In the genomic region with DNA sequence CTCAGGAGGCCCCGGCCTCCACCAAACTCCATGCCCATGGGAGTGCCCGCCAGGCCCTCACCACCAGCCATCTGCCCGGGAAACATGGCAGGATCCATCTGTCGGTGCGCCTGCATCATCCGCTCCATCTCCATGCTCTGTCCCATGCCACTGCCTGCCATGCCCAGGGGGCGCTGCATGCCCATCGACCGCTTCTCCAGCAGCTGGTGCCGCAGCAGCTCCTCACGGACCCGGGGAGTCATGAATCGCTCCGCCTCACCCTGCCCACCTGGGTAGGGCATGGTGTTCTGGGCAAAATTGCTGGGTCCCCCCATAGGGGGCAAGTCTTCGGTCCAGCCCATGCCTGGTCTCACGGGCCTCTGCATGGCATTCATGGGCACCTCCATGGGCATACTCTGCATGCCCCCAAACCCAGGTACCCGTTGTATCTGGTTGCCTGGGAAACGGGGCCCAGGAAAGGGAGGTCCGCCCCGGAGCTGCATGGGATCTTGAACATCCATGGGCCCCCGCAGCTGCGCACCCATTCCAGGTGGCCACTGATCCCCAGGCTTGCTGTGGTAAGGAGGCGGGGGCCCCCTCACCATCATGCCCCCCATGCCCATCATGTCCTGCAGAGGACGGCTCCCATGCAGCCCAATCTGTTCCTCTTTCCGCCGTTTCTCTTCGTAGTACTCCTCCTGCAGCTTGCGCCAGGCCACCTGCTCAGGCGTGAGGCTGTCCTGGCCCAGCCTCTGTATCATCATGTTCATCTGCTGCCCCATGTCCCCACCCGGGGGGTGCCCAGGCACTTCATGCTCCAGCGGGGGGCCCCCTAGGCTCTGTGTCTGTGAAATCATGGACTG, we compare ENCODE assay signal across 15 cellular contexts. TPM values are rescaled to one million over a fixed set of nuclear protein-coding genes. Genes with fewer than 3 reads are reported as not detected.
A peak's percentile ranks its signal among the peaks of the same experiment; 100 is the strongest.
DNase-seq lines count a peak whose midpoint lies in the region; ATAC-seq and TF ChIP-seq lines count a peak whose summit lies in the region.
"Had no signal": no experiment of that assay in that cellular context is flagged by ENCODE, and none has a peak within 500 bp of the region (broad histone marks: within the 10 kb centered on the region; RNA-seq: fewer than 3 reads in every experiment).

No MANE protein-coding gene starts in this region.

- DNase-seq in Right ventricle myocardium inferior (ENCODE audit: missing footprints) (peak; percentile 65), cardiac septum (ENCODE audit: low spot score) (no peak), T-cell (peak in 1 of 34 experiments; percentile 27), fibroblast of lung (ENCODE audit: low read depth in 2 of 2) (peak in 1 of 2 donors; percentile 20), LoVo (ENCODE audit: low spot score) (no peak)
- DNase-seq: activated CD8-positive, alpha-beta memory T cell treated with anti-CD3 and anti-CD28 coated beads for 24 hours; amniotic stem cell; effector memory CD4-positive, alpha-beta T cell; hypothalamus; stimulated activated CD4-positive, alpha-beta T cell treated with anti-CD3 and anti-CD28 coated beads, Interleukin-1b, Interleukin-23, amount 100 ng/mL, for 48 hours had no signal

- H3K27ac Mint-ChIP-seq in T-cell, result peak overlapping the region in 1 of 2 donors; percentile 67
- H3K27ac Mint-ChIP-seq in stimulated activated memory B cell treated with anti-CD40 and anti-IgM and Interleukin-4, amounts not matched to agents 10 μg/mL and 1 μg/mL and 100 μg/mL, for 72 hours, result peak overlapping the region; percentile 46

- peak; percentile 8 to 10 for TF ChIP-seq CTCF in fibroblast of lung (conservative IDR thresholded peaks at IDR 0.05 in 1 of 2, IDR thresholded peaks at IDR 0.05 in 1 of 2; ENCODE audit: low read depth in 1 of 2, low read length in 2 of 2)

- POLR2A ChIA-PET in T-cell (lab: Charles Lee), result interaction anchor here in 1 of 2 donors (0.6 kb wide), 1 partner anchor 32 kb away, joined by 4 read pairs; no protein-coding TSS in a partner anchor

- no peak overlapping the region for H3K4me3 ChIP-seq in fibroblast of lung (replicated peaks in 1 of 4; ENCODE audit: control extremely low read depth in 1 of 4, insufficient read depth in 1 of 4, low read depth in 3 of 4, low read length in 4 of 4)

- H3K27me3 Mint-ChIP-seq in T-cell, result no peaks in the 10 kb centered on the region
- H3K27me3 Mint-ChIP-seq in stimulated activated memory B cell treated with anti-CD40 and anti-IgM and Interleukin-4, amounts not matched to agents 10 μg/mL and 1 μg/mL and 100 μg/mL, for 72 hours, result no peaks in the 10 kb centered on the region

- H3K9me3 ChIP-seq in fibroblast of lung (ENCODE audit: control insufficient read depth, insufficient read depth, low read depth, low read length), result no peaks in the 10 kb centered on the region

- H3K4me3 Mint-ChIP-seq in T-cell, result no peak overlapping the region
- no peak overlapping the region for H3K4me3 Mint-ChIP-seq in stimulated activated memory B cell treated with anti-CD40 and anti-IgM and Interleukin-4, amounts not matched to agents 10 μg/mL and 1 μg/mL and 100 μg/mL, for 72 hours

- peaks cover 39% of the 10 kb centered on the region for H3K36me3 ChIP-seq in fibroblast of lung (ENCODE audit: control insufficient read depth, insufficient read depth, low read length)

- no peaks in the 10 kb centered on the region for H3K27me3 ChIP-seq in fibroblast of lung (ENCODE audit: control insufficient read depth, insufficient read depth, low read length)

- H3K36me3 Mint-ChIP-seq in T-cell, result peaks cover 33% of the 10 kb centered on the region
- peaks cover 37% of the 10 kb centered on the region for H3K36me3 Mint-ChIP-seq in stimulated activated memory B cell treated with anti-CD40 and anti-IgM and Interleukin-4, amounts not matched to agents 10 μg/mL and 1 μg/mL and 100 μg/mL, for 72 hours

- ATAC-seq in Right ventricle myocardium inferior, result no peak
- ATAC-seq in T-cell (replicated peaks in 1 of 4), result peak in 3 of 4 experiments; percentile 5 to 21 (median 6)
- ATAC-seq in stimulated activated memory B cell treated with anti-CD40 and anti-IgM and Interleukin-4, amounts not matched to agents 10 μg/mL and 1 μg/mL and 100 μg/mL, for 72 hours, result no peak
- no peak for ATAC-seq in HG03045 (IDR thresholded peaks at IDR 0.05; ENCODE audit: unreplicated experiment)
- ATAC-seq in GM18519 (IDR thresholded peaks at IDR 0.05; ENCODE audit: low FRiP score, unreplicated experiment), result no peak

- no peaks in the 10 kb centered on the region for H3K9me3 Mint-ChIP-seq in T-cell
- no peaks in the 10 kb centered on the region for H3K9me3 Mint-ChIP-seq in stimulated activated memory B cell treated with anti-CD40 and anti-IgM and Interleukin-4, amounts not matched to agents 10 μg/mL and 1 μg/mL and 100 μg/mL, for 72 hours

- H3K4me2 ChIP-seq in fibroblast of lung (ENCODE audit: extremely low read depth, insufficient read depth, low read length), result no peak overlapping the region

- intact Hi-C loops in Right ventricle myocardium inferior (cut with DNase I), result loop anchor here (10.0 kb wide), 1 partner anchor 207 kb away; no protein-coding TSS in a partner anchor
- intact Hi-C loops in cardiac septum (cut with DNase I), result no loop called here

- H3K4me1 ChIP-seq in fibroblast of lung (ENCODE audit: control insufficient read depth, extremely low read depth, insufficient read depth, low read length), result peaks cover under 1% of the 10 kb centered on the region
- H3K4me1 ChIP-seq: parathyroid adenoma had no signal

- no peak overlapping the region for H3K9ac ChIP-seq in fibroblast of lung (ENCODE audit: insufficient read depth, low read length)
- H3K9ac ChIP-seq: parathyroid adenoma had no signal

- H3K4me1 Mint-ChIP-seq in T-cell, result peaks cover 34 to 38% (median 36%) of the 10 kb centered on the region in 3 donors
- H3K4me1 Mint-ChIP-seq in stimulated activated memory B cell treated with anti-CD40 and anti-IgM and Interleukin-4, amounts not matched to agents 10 μg/mL and 1 μg/mL and 100 μg/mL, for 72 hours, result peaks cover 43% of the 10 kb centered on the region

- no peak overlapping the region for H3K27ac ChIP-seq in fibroblast of lung (ENCODE audit: insufficient read depth, low read length)
- H3K27ac ChIP-seq: parathyroid adenoma had no signal

- no peaks in the 10 kb centered on the region for H4K20me1 ChIP-seq in fibroblast of lung (ENCODE audit: control insufficient read depth, extremely low read depth, insufficient read depth, low read length)

- peaks cover 16% of the 10 kb centered on the region for H3K79me2 ChIP-seq in fibroblast of lung (ENCODE audit: control insufficient read depth, insufficient read depth, low read length)
- H3K79me2 ChIP-seq: parathyroid adenoma had no signal

- H2AFZ ChIP-seq in fibroblast of lung (ENCODE audit: low read length), result no peak overlapping the region
- H2AFZ ChIP-seq: parathyroid adenoma had no signal

- CTCF ChIA-PET in T-cell (lab: Charles Lee), result no interaction called here

RNA-seq across cellular contexts. Expression of gene CXCR5, which starts 18.0 kb away (rescaled TPM):
- total RNA-seq in Right ventricle myocardium inferior (not detected), cardiac septum (not detected), T-cell (10 to 100 TPM in 1 of 5 donors, 1 to 10 TPM in 4; 4.7 to 10.6 (median 6.3) TPM), fibroblast of lung (not detected in 2 replicates)
- polyA plus RNA-seq in fibroblast of lung, result not detected in 2 replicates
- polyA plus RNA-seq in fibroblast of lung (2012), result not detected in 2 replicates
- not detected in 2 replicates for polyA minus RNA-seq in fibroblast of lung (ENCODE audit: low replicate concordance)
- total RNA-seq: M059J had no signal

RNA-seq across cellular contexts. Expression of gene BCL9L, which starts 24.0 kb away (rescaled TPM):
- total RNA-seq in Right ventricle myocardium inferior (44.5 TPM), cardiac septum (41.4 TPM), T-cell (100 to 1,000 TPM; 229 to 331 (median 308) TPM), fibroblast of lung (11.0 and 23.1 TPM in 2 replicates)
- polyA plus RNA-seq in fibroblast of lung, result 7.0 and 11.5 TPM in 2 replicates
- 33.6 and 51.9 TPM in 2 replicates for polyA plus RNA-seq in fibroblast of lung (2012)
- 38.0 and 48.2 TPM in 2 replicates for polyA minus RNA-seq in fibroblast of lung (ENCODE audit: low replicate concordance)

RNA-seq across cellular contexts. Expression of gene UPK2, which starts 54.4 kb away (rescaled TPM):
- not detected for total RNA-seq in Right ventricle myocardium inferior
- not detected for total RNA-seq in cardiac septum
- under 1 TPM in 1 of 5 donors, not detected in 4; 0.32 TPM for total RNA-seq in T-cell
- total RNA-seq in fibroblast of lung, result not detected in 2 replicates
- not detected in 2 replicates for polyA plus RNA-seq in fibroblast of lung
- 0.13 and 0.14 TPM in 2 replicates for polyA plus RNA-seq in fibroblast of lung (2012)
- 0.35 TPM in 1 of 2 replicates, not detected in the other for polyA minus RNA-seq in fibroblast of lung (ENCODE audit: low replicate concordance)
- total RNA-seq: M059J had no signal

Comparison
In these comparisons a context has a peak if more than half of its experiments do, and no peak if none do; other contexts are left out.
1. ATAC-seq: peak in T-cell (3 of 4); none in Right ventricle myocardium inferior (single experiment), stimulated activated memory B cell treated with anti-CD40 and anti-IgM and Interleukin-4, amounts not matched to agents 10 μg/mL and 1 μg/mL and 100 μg/mL, for 72 hours (single experiment), HG03045 (single experiment) and GM18519 (single experiment).